13 cellular contexts compared by ENCODE assay signal in the genomic region with DNA sequence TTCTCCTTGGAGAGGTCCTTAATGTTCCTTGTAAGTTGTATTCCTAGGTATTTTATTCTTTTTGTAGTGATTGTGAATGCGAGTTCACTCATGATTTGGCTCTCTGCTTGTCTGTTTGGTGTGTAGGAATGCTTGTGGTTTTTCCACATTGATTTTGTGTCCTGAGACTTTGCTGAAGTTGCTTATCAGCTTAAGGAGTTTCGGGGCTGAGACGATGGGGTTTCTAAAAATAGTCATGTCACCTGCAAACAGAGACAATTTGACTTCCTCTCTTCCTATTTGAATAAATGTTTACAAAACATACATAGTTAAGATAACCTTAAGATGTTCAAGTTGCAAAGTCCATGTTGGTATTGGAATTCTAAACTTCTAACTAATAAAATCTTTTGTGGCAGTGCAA.
DNase-seq lines count a peak whose midpoint lies in the region; FAIRE-seq and TF ChIP-seq lines count a peak whose summit lies in the region.
"Had no signal": no experiment of that assay in that cellular context is flagged by ENCODE, and none has a peak within 500 bp of the region (broad histone marks: within the 10 kb centered on the region; RNA-seq: fewer than 3 reads in every experiment).

No MANE protein-coding gene starts in this region.

- H3K9me3 ChIP-seq in Caco-2 (no peaks in the 10 kb centered on the region), HUES48 (ENCODE audit: control insufficient read depth, insufficient read depth, low read length) (no peaks in the 10 kb centered on the region), H1 (ENCODE audit: insufficient read depth in 2 of 2, low read depth in 1 of 2, low read length in 1 of 2) (no peaks in the 10 kb centered on the region)
- H3K9me3 ChIP-seq: BLaER1 treated with 17β-estradiol and CSF1 and Interleukin-3, amounts not matched to agents 10 nM and 100 nM had no signal

- H2BK5ac ChIP-seq in H1 (ENCODE audit: low read depth, low read length) = no peak overlapping the region

- H3K23me2 ChIP-seq in H1 (ENCODE audit: low read depth, low read length) = no peaks in the 10 kb centered on the region; the same call in 1 of the 2 replicates

- no peaks in the 10 kb centered on the region for H3K36me3 Mint-ChIP-seq in Caco-2 (ENCODE audit: insufficient read depth, unreplicated experiment)
- no peaks in the 10 kb centered on the region for H3K36me3 Mint-ChIP-seq in type B pancreatic cell
- H3K36me3 Mint-ChIP-seq: CD4-positive, CD25-positive, alpha-beta regulatory T cell had no signal

- H4K91ac ChIP-seq in H1 (replicated peaks; ENCODE audit: insufficient read length, low read length) = no peak overlapping the region

- no peaks in the 10 kb centered on the region for H3K36me3 ChIP-seq in Caco-2 (ENCODE audit: control insufficient read depth, insufficient read depth, low read length)
- no peaks in the 10 kb centered on the region for H3K36me3 ChIP-seq in HUES48 (ENCODE audit: control insufficient read depth, insufficient read depth, low read length)
- no peaks in the 10 kb centered on the region for H3K36me3 ChIP-seq in H1 (ENCODE audit: control insufficient read depth in 2 of 4, insufficient read depth in 4 of 4, low read length in 3 of 4)
- H3K36me3 ChIP-seq: BLaER1 treated with 17β-estradiol and CSF1 and Interleukin-3, amounts not matched to agents 10 nM and 100 nM had no signal

- H3K4me1 Mint-ChIP-seq in Caco-2 (ENCODE audit: low read depth, unreplicated experiment) (peaks cover 15% of the 10 kb centered on the region), type B pancreatic cell (ENCODE audit: unreplicated experiment) (no peaks in the 10 kb centered on the region)
- H3K4me1 Mint-ChIP-seq: CD4-positive, CD25-positive, alpha-beta regulatory T cell had no signal

- no peak overlapping the region for H4K8ac ChIP-seq in H1 (ENCODE audit: extremely low read depth, insufficient read depth, low read length)

- intact Hi-C loops in Caco-2 (cut with micrococcal nuclease; ENCODE audit: unreplicated experiment) = no loop called here

- no peak overlapping the region for H3K9ac ChIP-seq in HUES48 (ENCODE audit: low read depth, low read length)
- H3K9ac ChIP-seq in H1 (replicated peaks in 1 of 4; ENCODE audit: extremely low read depth in 1 of 4, low read depth in 3 of 4, low read length in 3 of 4) = no peak overlapping the region
- H3K9ac ChIP-seq: BLaER1 treated with 17β-estradiol and CSF1 and Interleukin-3, amounts not matched to agents 10 nM and 100 nM had no signal

- no peak overlapping the region for H2BK20ac ChIP-seq in H1 (ENCODE audit: low read length)

- no peak overlapping the region for H2AK5ac ChIP-seq in H1 (ENCODE audit: low read depth, low read length)

- H2AFZ ChIP-seq in H1 (ENCODE audit: low read length) = peak overlapping the region; percentile 34; the same call in 1 of the 2 replicates

- no peak overlapping the region for H3K18ac ChIP-seq in H1 (ENCODE audit: extremely low read depth, low read length)

- H3K4me3 Mint-ChIP-seq in Caco-2 (ENCODE audit: unreplicated experiment) = peak overlapping the region; percentile 52
- peak overlapping the region; percentile 40 for H3K4me3 Mint-ChIP-seq in type B pancreatic cell
- H3K4me3 Mint-ChIP-seq: CD4-positive, CD25-positive, alpha-beta regulatory T cell had no signal

- TF ChIP-seq POLR2A in H1 (IDR thresholded peaks at IDR 0.05; ENCODE audit: control extremely low read depth in 1 of 2, low read depth in 2 of 2, low read length in 2 of 2) = no peak

- H3K56ac ChIP-seq in H1 (replicated peaks; ENCODE audit: insufficient read length, low read depth, low read length) = no peak overlapping the region

- WGBS in H1 (ENCODE audit: extremely low coverage in 1 of 2, insufficient coverage in 1 of 2, insufficient read length in 1 of 2, insufficient replicate concordance in 2 of 2, low coverage in 1 of 2, low lambda C conversion rate in 2 of 2, missing lambda C conversion rate in 1 of 2), 2 experiments = 82% methylated on average over 3 of the region's 3 CpGs; no CpG with 5 or more reads in 1 of the 2 experiments

- H3K14ac ChIP-seq in H1 (ENCODE audit: insufficient read length) = no peak overlapping the region

- no peak for TF ChIP-seq RAD21 in H1 (IDR thresholded peaks at IDR 0.05 in 1 of 2, conservative IDR thresholded peaks at IDR 0.05 in 1 of 2; ENCODE audit: low read depth in 2 of 2, low read length in 2 of 2)

- no peaks in the 10 kb centered on the region for H3K79me2 ChIP-seq in H1 (ENCODE audit: control insufficient read depth in 1 of 2, insufficient read depth in 2 of 2, low read length in 2 of 2)

- no peak for TF ChIP-seq CTCF in Caco-2 (IDR thresholded peaks at IDR 0.05; ENCODE audit: insufficient read depth in 1 of 2, low read depth in 1 of 2, low read length in 1 of 2, severe bottlenecking in 1 of 2, unreplicated experiment in 1 of 2)
- no peak for TF ChIP-seq CTCF in H1 (IDR thresholded peaks at IDR 0.05; ENCODE audit: control extremely low read depth in 1 of 3, insufficient read depth in 1 of 3, low read depth in 1 of 3, low read length in 3 of 3)
- TF ChIP-seq CTCF in type B pancreatic cell (conservative IDR thresholded peaks at IDR 0.05) = no peak

- DNase-seq in Caco-2 = peak; percentile 53 to 55
- DNase-seq in H1 (ENCODE audit: low read depth in 1 of 2, low spot score in 2 of 2) = no peak
- DNase-seq in type B pancreatic cell (ENCODE audit: extremely low spot score, unreplicated experiment) = no peak
- DNase-seq in activated CD4-positive, alpha-beta T cell treated with anti-CD3 and anti-CD28 coated beads for 48 hours = no peak
- no peak for DNase-seq in NCI-H128 (lab: John Stamatoyannopoulos, UW; ENCODE audit: unreplicated experiment)
- no peak for DNase-seq in NCI-H526 (lab: John Stamatoyannopoulos, UW)
- DNase-seq: ACHN; CD4-positive, CD25-positive, alpha-beta regulatory T cell; DMS79 had no signal

- no peak overlapping the region for H2BK120ac ChIP-seq in H1 (replicated peaks; ENCODE audit: low read depth, low read length)

- H3K27ac Mint-ChIP-seq in Caco-2 (ENCODE audit: unreplicated experiment) (peak overlapping the region; percentile 76), type B pancreatic cell (no peak overlapping the region)
- H3K27ac Mint-ChIP-seq: CD4-positive, CD25-positive, alpha-beta regulatory T cell had no signal

- CTCF ChIA-PET in Caco-2 (lab: Charles Lee) (no interaction called here), H1 (lab: Charles Lee; ENCODE audit: partially characterized antibody) (no interaction called here)

- H3K27me3 ChIP-seq in Caco-2 (replicated peaks; ENCODE audit: control insufficient read depth, insufficient read depth, low read length) (no peaks in the 10 kb centered on the region), HUES48 (ENCODE audit: control insufficient read depth, insufficient read depth, low read length) (no peaks in the 10 kb centered on the region), H1 (replicated peaks in 1 of 4; ENCODE audit: control insufficient read depth in 3 of 4, extremely low read depth in 1 of 4, insufficient read depth in 3 of 4, low read length in 3 of 4) (no peaks in the 10 kb centered on the region)
- H3K27me3 ChIP-seq: BLaER1 treated with 17β-estradiol and CSF1 and Interleukin-3, amounts not matched to agents 10 nM and 100 nM had no signal

- no peaks in the 10 kb centered on the region for H4K20me1 ChIP-seq in H1 (replicated peaks in 1 of 2; ENCODE audit: control insufficient read depth in 1 of 2, insufficient read depth in 2 of 2, low read length in 2 of 2)
- H4K20me1 ChIP-seq: BLaER1 treated with 17β-estradiol and CSF1 and Interleukin-3, amounts not matched to agents 10 nM and 100 nM had no signal

- H3K4me1 ChIP-seq in Caco-2 = peaks cover 20% of the 10 kb centered on the region
- peaks cover 9% of the 10 kb centered on the region for H3K4me1 ChIP-seq in HUES48 (ENCODE audit: control insufficient read depth, insufficient read depth, low read length)
- H3K4me1 ChIP-seq in H1 (replicated peaks in 1 of 4; ENCODE audit: control insufficient read depth in 3 of 4, insufficient read depth in 4 of 4, low read length in 3 of 4) = no peaks in the 10 kb centered on the region
- H3K4me1 ChIP-seq: BLaER1 treated with 17β-estradiol and CSF1 and Interleukin-3, amounts not matched to agents 10 nM and 100 nM had no signal

- no peak overlapping the region for H2BK12ac ChIP-seq in H1 (ENCODE audit: low read depth, low read length)

- no peaks in the 10 kb centered on the region for H3K27me3 Mint-ChIP-seq in Caco-2 (ENCODE audit: insufficient read depth, unreplicated experiment)
- no peaks in the 10 kb centered on the region for H3K27me3 Mint-ChIP-seq in type B pancreatic cell
- H3K27me3 Mint-ChIP-seq: CD4-positive, CD25-positive, alpha-beta regulatory T cell had no signal

- FAIRE-seq in H1 (lab: Jason Lieb, UNC) = no peak
- FAIRE-seq: GM12878, HepG2 had no signal

- no peak overlapping the region for H3K4ac ChIP-seq in H1 (replicated peaks; ENCODE audit: insufficient read length, low read depth, low read length)

- no TSS peak for BruUV-seq in Caco-2 (replicated peaks; lab: Mats Ljungman, UMichigan)

- no peak overlapping the region for H4K5ac ChIP-seq in H1 (ENCODE audit: insufficient read length, low read depth, low read length)

- H3K79me1 ChIP-seq in H1 (ENCODE audit: low read depth, low read length) = no peaks in the 10 kb centered on the region

- H3K4me3 ChIP-seq in Caco-2 (ENCODE audit: low read depth, low read length) (no peak overlapping the region), HUES48 (ENCODE audit: low read depth, low read length) (no peak overlapping the region), H1 (ENCODE audit: extremely low read depth in 1 of 4, insufficient read depth in 2 of 4, low read depth in 3 of 4, low read length in 4 of 4) (no peak overlapping the region)
- H3K4me3 ChIP-seq: BLaER1 treated with 17β-estradiol and CSF1 and Interleukin-3, amounts not matched to agents 10 nM and 100 nM; GM12878 had no signal

- H3K23ac ChIP-seq in H1 (ENCODE audit: insufficient read length) = no peak overlapping the region

- no peak overlapping the region for H2BK15ac ChIP-seq in H1 (ENCODE audit: low read length)

- H3K9me3 Mint-ChIP-seq in Caco-2 (ENCODE audit: unreplicated experiment) (no peaks in the 10 kb centered on the region), type B pancreatic cell (no peaks in the 10 kb centered on the region)

- TF ChIP-seq EP300 in H1 (IDR thresholded peaks at IDR 0.05; ENCODE audit: borderline replicate concordance in 1 of 2, low read depth in 2 of 2, low read length in 2 of 2) = no peak

- H3K27ac ChIP-seq in HUES48 (ENCODE audit: low read depth, low read length) (peak overlapping the region; percentile 40), H1 (ENCODE audit: low read depth, low read length) (no peak overlapping the region)
- H3K27ac ChIP-seq: BLaER1 treated with 17β-estradiol and CSF1 and Interleukin-3, amounts not matched to agents 10 nM and 100 nM had no signal

- no peak overlapping the region for H3K4me2 ChIP-seq in H1 (ENCODE audit: insufficient read depth in 1 of 2, low read depth in 2 of 2, low read length in 2 of 2)
- H3K4me2 ChIP-seq: BLaER1 treated with 17β-estradiol and CSF1 and Interleukin-3, amounts not matched to agents 10 nM and 100 nM had no signal

- POLR2A ChIA-PET in Caco-2 (lab: Charles Lee) = no interaction called here
- POLR2A ChIA-PET in H1 (lab: Charles Lee; ENCODE audit: partially characterized antibody) = no interaction called here

TF ChIP-seq in H1, 55 proteins besides CTCF, POLR2A, EP300 and RAD21 (continues in another document):
- TF ChIP-seq SAP30 (IDR thresholded peaks at IDR 0.05; ENCODE audit: insufficient read depth, insufficient replicate concordance, low read length) (no peak), EZH2 (IDR thresholded peaks at IDR 0.05; ENCODE audit: low read depth, low read length, severe bottlenecking) (no peak)

Comparison
In these comparisons a context has a peak if more than half of its experiments do, and no peak if none do; other contexts are left out.
1. DNase-seq: peak in Caco-2 (2 of 2); none in H1 (0 of 2), type B pancreatic cell (single experiment), activated CD4-positive, alpha-beta T cell treated with anti-CD3 and anti-CD28 coated beads for 48 hours (single experiment), NCI-H128 (single experiment) and NCI-H526 (0 of 2).